ENCODE assay signal across 26 cellular contexts in the genomic region with DNA sequence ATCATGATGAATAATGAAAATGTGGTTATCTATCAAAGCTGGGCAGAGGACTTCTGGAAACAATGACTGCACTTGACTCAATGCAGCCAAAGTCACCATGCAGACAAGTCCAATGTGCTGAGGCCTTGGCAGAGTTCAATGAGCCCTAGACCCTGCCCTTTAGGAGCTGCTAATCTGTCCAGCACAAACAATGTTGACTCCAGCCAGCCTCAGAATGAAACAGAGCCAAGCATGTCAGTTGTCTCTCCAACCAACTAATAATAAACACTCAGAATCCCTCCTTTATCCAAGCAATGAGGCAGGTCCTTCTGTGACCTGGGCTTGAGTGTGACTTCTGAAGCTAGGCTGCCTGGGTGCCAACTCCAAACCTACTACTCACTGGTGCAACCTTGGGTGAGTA.
"Had no signal": no experiment of that assay in that cellular context is flagged by ENCODE, and none has a peak within 500 bp of the region (broad histone marks: within the 10 kb centered on the region; RNA-seq: fewer than 3 reads in every experiment).

No MANE protein-coding gene starts in this region.

- DNase-seq: activated B cell treated with CpG ODN at 0.5 μM for 24 hours; activated CD4-positive, alpha-beta memory T cell treated with anti-CD3 and anti-CD28 coated beads for 36 hours; activated CD4-positive, alpha-beta T cell treated with anti-CD3 and anti-CD28 coated beads for 4 hours; activated CD4-positive, alpha-beta T cell treated with anti-CD3 and anti-CD28 coated beads, Interleukin-2, amount 50 U/mL, for 1 hour; activated CD4-positive, CD25-positive, alpha-beta regulatory T cell treated with anti-CD3 and anti-CD28 coated beads, Interleukin-2, amount 50 U/mL, for 72 hours; activated CD8-positive, alpha-beta memory T cell treated with anti-CD3 and anti-CD28 coated beads, Interleukin-2, amount 50 U/mL, for 4 hours; activated naive CD4-positive, alpha-beta T cell treated with anti-CD3 and anti-CD28 coated beads, Interleukin-2, amount 10 ng/mL, durations not matched to agents 7 days and 5 days; activated naive CD8-positive, alpha-beta T cell treated with anti-CD3 and anti-CD28 coated beads, Interleukin-2, amount 50 U/mL, for 24 hours; activated T-cell treated with anti-CD3 and anti-CD28 coated beads for 4 hours; activated T-cell treated with anti-CD3 and anti-CD28 coated beads, Interleukin-2, amount 50 U/mL, for 4 hours; anterior cingulate cortex; NCI-H1092 treated with DMSO at 0.1 percent for 48 hours; NCI-H1417 treated with DMSO at 0.1 percent for 48 hours; NCI-H1930; NCI-H2081 treated with DMSO at 0.1 percent for 48 hours; NCI-H226; NCI-H524 treated with DMSO at 0.1 percent for 48 hours; PC-3; Peyer's patch; RPMI8226; SW 1271; T-helper 1 cell; T-helper 2 cell; T-helper 9 cell had no signal

- H3K4me3 ChIP-seq: K562, Peyer's patch had no signal

- H3K27me3 ChIP-seq: Peyer's patch had no signal

- FAIRE-seq: K562 had no signal

- ATAC-seq: activated naive CD8-positive, alpha-beta T cell treated with anti-CD3 and anti-CD28 coated beads, Interleukin-2, amount 50 U/mL, for 24 hours; activated T-cell treated with anti-CD3 and anti-CD28 coated beads, Interleukin-2, amount 50 U/mL, for 4 hours; K562; PC-3 had no signal

- H3K36me3 ChIP-seq: Peyer's patch had no signal

- H3K27ac ChIP-seq: Peyer's patch, VCaP had no signal

- H3K9me3 ChIP-seq: Peyer's patch had no signal

- H3K4me1 ChIP-seq: Peyer's patch had no signal
